21 cellular contexts compared by ENCODE assay signal in genomic region chr12:64797156-64797555, GRCh38. TPM values are rescaled to one million over a fixed set of nuclear protein-coding genes. Genes with fewer than 3 reads are reported as not detected.
DNase-seq lines count a peak whose midpoint lies in the region; ATAC-seq, FAIRE-seq and TF ChIP-seq lines count a peak whose summit lies in the region.
"Had no signal": no experiment of that assay in that cellular context is flagged by ENCODE, and none has a peak within 500 bp of the region (broad histone marks: within the 10 kb centered on the region; RNA-seq: fewer than 3 reads in every experiment).

No MANE protein-coding gene starts in this region.

- TF ChIP-seq EP300 in A549 (IDR thresholded peaks at IDR 0.05), result no peak

- TF ChIP-seq POLR2A in A549 (IDR thresholded peaks at IDR 0.05; ENCODE audit: low read length), result no peak
- TF ChIP-seq POLR2A in right lobe of liver (IDR thresholded peaks at IDR 0.05), result no peak
- TF ChIP-seq POLR2A in body of pancreas (IDR thresholded peaks at IDR 0.05), result no peak

- H3K4me1 ChIP-seq in A549, result peaks cover 24% of the 10 kb centered on the region
- H3K4me1 ChIP-seq in right lobe of liver, result peaks cover 0 to 18% (median 6%) of the 10 kb centered on the region in 4 donors
- peaks cover 11% of the 10 kb centered on the region for H3K4me1 ChIP-seq in body of pancreas

- POLR2A ChIA-PET in A549 (lab: Yijun Ruan, JAX), result no interaction called here

- H3K36me3 ChIP-seq in right lobe of liver (no peaks in the 10 kb centered on the region), body of pancreas (replicated peaks in 1 of 2; ENCODE audit: insufficient read depth in 1 of 2, low read depth in 2 of 2) (no peaks in the 10 kb centered on the region)

- ATAC-seq in A549 (peak in 1 of 2 experiments; percentile 11; a peak in 2 of 6 replicates), right lobe of liver (peak; percentile 60 to 83 (median 78)), body of pancreas (no peak)
- ATAC-seq: HCT116 had no signal

- H3K27ac ChIP-seq in A549, result no peak overlapping the region
- no peak overlapping the region for H3K27ac ChIP-seq in epithelial cell of prostate
- H3K27ac ChIP-seq in right lobe of liver, result peak overlapping the region; percentile 12 to 60 (median 14)
- peak overlapping the region in 2 of 4 donors; percentile 25 to 55 for H3K27ac ChIP-seq in body of pancreas
- H3K27ac ChIP-seq: GM23248, RWPE1 had no signal

- H3K4me3 ChIP-seq in A549, result no peak overlapping the region
- no peak overlapping the region for H3K4me3 ChIP-seq in right lobe of liver
- no peak overlapping the region for H3K4me3 ChIP-seq in body of pancreas
- H3K4me3 ChIP-seq: GM23248 had no signal

- TF ChIP-seq CTCF in A549 (IDR thresholded peaks at IDR 0.05) (no peak), right lobe of liver (IDR thresholded peaks at IDR 0.05) (no peak), body of pancreas (IDR thresholded peaks at IDR 0.05) (no peak)

- peak overlapping the region; percentile 55 for H3K4me2 ChIP-seq in A549

- H3K9me3 ChIP-seq in A549 (no peaks in the 10 kb centered on the region), right lobe of liver (no peaks in the 10 kb centered on the region), body of pancreas (no peaks in the 10 kb centered on the region)

- WGBS in A549 (ENCODE audit: missing lambda C conversion rate), result 38% methylated on average over 1 of the region's 1 CpG
- WGBS in right lobe of liver (ENCODE audit: insufficient coverage, low coverage, low lambda C conversion rate, missing lambda C conversion rate), result 64% methylated on average over 1 of the region's 1 CpG
- 27 to 35% methylated on average over 1 of the region's 1 CpG for WGBS in body of pancreas, 2 donors

- intact Hi-C loops in right lobe of liver (cut with DNase I) (no loop called here), body of pancreas (cut with DNase I) (no loop called here)

- H3K27me3 ChIP-seq in right lobe of liver (no peaks in the 10 kb centered on the region), body of pancreas (no peaks in the 10 kb centered on the region)

- CTCF ChIA-PET in A549 (lab: Yijun Ruan, JAX), result interaction anchor here (0.6 to 5.2 kb wide), 12 partner anchors 9 to 582 kb away, joined by 3 to 33 read pairs (median 8); no protein-coding TSS in a partner anchor

- DNase-seq in A549 (ENCODE audit: low read depth in 1 of 2, low spot score in 1 of 2), result peak in 1 of 2 experiments; percentile 22
- DNase-seq in NCI-H460 (ENCODE audit: extremely low read depth, low read depth), result peak; percentile 12
- DNase-seq in epithelial cell of prostate (ENCODE audit: low read depth, low spot score), result peak; percentile 31
- no peak for DNase-seq in right lobe of liver
- no peak for DNase-seq in HK-2 (ENCODE audit: unreplicated experiment)
- no peak for DNase-seq in cortex of kidney (lab: John Stamatoyannopoulos, UW)
- no peak for DNase-seq in body of pancreas
- no peak for DNase-seq in NCI-H1417 (lab: John Stamatoyannopoulos, UW)
- DNase-seq: CD4-positive, alpha-beta T cell; GDM1; GM23248; NCI-H1105; NCI-H1694; NCI-H2081 treated with DMSO at 0.1 percent for 48 hours; NCI-H446 treated with DMSO at 0.1 percent for 48 hours; NCI-H748 treated with DMSO at 0.1 percent for 48 hours; OCI-M1; SIG-M5 had no signal

- TF ChIP-seq RAD21 in A549 (conservative IDR thresholded peaks at IDR 0.05 in 1 of 2, IDR thresholded peaks at IDR 0.05 in 1 of 2), result no peak

- no peak for FAIRE-seq in A549 (lab: Jason Lieb, UNC)
- FAIRE-seq: D721Med had no signal

TF ChIP-seq in A549, 52 proteins besides CTCF, POLR2A, EP300 and RAD21:
- TF ChIP-seq CBX8 (IDR thresholded peaks at IDR 0.05), result no peak
- no peak for TF ChIP-seq FOSL2 (IDR thresholded peaks at IDR 0.05)
- peak; percentile 39 for TF ChIP-seq FOSL2 (CRISPR knock-in tag; IDR thresholded peaks at IDR 0.05)
- TF ChIP-seq TFCP2L1 (CRISPR knock-in tag; IDR thresholded peaks at IDR 0.05), result no peak
- no peak for TF ChIP-seq HOXA7 (CRISPR knock-in tag; IDR thresholded peaks at IDR 0.05)
- no peak for TF ChIP-seq E2F6 (IDR thresholded peaks at IDR 0.05; ENCODE audit: borderline replicate concordance, low read depth)
- TF ChIP-seq MAX (IDR thresholded peaks at IDR 0.05), result no peak
- no peak for TF ChIP-seq HOXB13 (CRISPR knock-in tag; IDR thresholded peaks at IDR 0.05; ENCODE audit: low read depth)
- no peak for TF ChIP-seq CBX2 (IDR thresholded peaks at IDR 0.05; ENCODE audit: borderline replicate concordance, low read depth)
- TF ChIP-seq HMGXB4 (CRISPR knock-in tag; IDR thresholded peaks at IDR 0.05; ENCODE audit: borderline replicate concordance), result no peak
- TF ChIP-seq MAFK (IDR thresholded peaks at IDR 0.05; ENCODE audit: partially characterized antibody), result no peak
- peak in 1 of 2 experiments; percentile 51; a peak in 1 of 4 replicates for TF ChIP-seq CEBPB (IDR thresholded peaks at IDR 0.05)

RNA-seq across cellular contexts. Expression of gene TBC1D30, which starts 27.3 kb away (rescaled TPM):
- polyA plus RNA-seq in A549 (2011; rRNA removed), result 3.5 and 4.4 TPM in 2 replicates
- polyA plus RNA-seq in A549 (2012; cell fraction: cytosol; rRNA removed), result 2.4 and 2.5 TPM in 2 replicates
- 1.9 and 2.3 TPM in 2 replicates for polyA plus RNA-seq in A549 (2012; cell fraction: nucleus; rRNA removed)
- polyA plus RNA-seq in A549 (2017; fragmentation: RNase III; extraction: RNeasy Plus Mini Kit Qiagen cat#74134 plus additional on column Dnase treatment), result 0.65 to 0.85 TPM (median 0.67 TPM) in 3 replicates
- polyA minus RNA-seq in A549 (2011; rRNA and poly(A)+ RNA removed), result 3.7 and 4.1 TPM in 2 replicates
- total RNA-seq in NCI-H460 (2014; rRNA removed; shearing (Covaris generic)), result 6.3 and 6.6 TPM in 2 replicates
- 6.9 and 18.5 TPM in 2 replicates for polyA plus RNA-seq in NCI-H460 (2014; cell fraction: nucleus; rRNA removed)
- 1 to 10 TPM; 1.1 to 2.7 (median 1.3) TPM for total RNA-seq in right lobe of liver
- total RNA-seq in body of pancreas, result 10 to 100 TPM; 68.7 to 91.0 TPM
- total RNA-seq: GM23248 had no signal

RNA-seq across cellular contexts. Expression of gene GNS, which starts 38.0 kb away (rescaled TPM):
- polyA plus RNA-seq in A549 (2011; rRNA removed) (109 and 136 TPM in 2 replicates), A549 (2017; fragmentation: RNase III; extraction: RNeasy Plus Mini Kit Qiagen cat#74134 plus additional on column Dnase treatment) (50.6 to 57.5 TPM (median 54.3 TPM) in 3 replicates)
- 17.6 and 22.2 TPM in 2 replicates for polyA plus RNA-seq in A549 (2012; cell fraction: cytosol; rRNA removed)
- polyA plus RNA-seq in A549 (2012; cell fraction: nucleus; rRNA removed), result 24.0 and 36.5 TPM in 2 replicates
- polyA minus RNA-seq in A549 (2011; rRNA and poly(A)+ RNA removed), result 184 and 203 TPM in 2 replicates
- total RNA-seq in NCI-H460 (2014; rRNA removed; shearing (Covaris generic)), result 127 and 139 TPM in 2 replicates
- polyA plus RNA-seq in NCI-H460 (2014; cell fraction: nucleus; rRNA removed), result 60.9 and 85.3 TPM in 2 replicates
- total RNA-seq in right lobe of liver (10 to 100 TPM; 41.0 to 87.5 (median 63.7) TPM), body of pancreas (10 to 100 TPM; 29.3 to 43.1 TPM)

Comparison
In these comparisons a context has a peak if more than half of its experiments do, and no peak if none do; other contexts are left out.
1. DNase-seq: peak in NCI-H460 (single experiment) and epithelial cell of prostate (single experiment); none in right lobe of liver (0 of 3), HK-2 (single experiment), cortex of kidney (single experiment), body of pancreas (0 of 4) and NCI-H1417 (0 of 3).
2. H3K27ac ChIP-seq: peak in right lobe of liver (3 of 3); none in A549 (0 of 2) and epithelial cell of prostate (single experiment).